In genomic region chr17:48153711-48154642, GRCh38 we compare ENCODE assay signal across 8 cellular contexts. TPM values are rescaled to one million over a fixed set of nuclear protein-coding genes. Genes with fewer than 3 reads are reported as not detected.
A peak's percentile ranks its signal among the peaks of the same experiment; 100 is the strongest.
DNase-seq lines count a peak whose midpoint lies in the region; ATAC-seq and TF ChIP-seq lines count a peak whose summit lies in the region.

No MANE protein-coding gene starts in this region.

- no peaks in the 10 kb centered on the region for H3K27me3 ChIP-seq in CD4-positive, alpha-beta memory T cell (ENCODE audit: insufficient read depth, low read length)

- no peaks in the 10 kb centered on the region for H3K9me3 ChIP-seq in CD4-positive, alpha-beta memory T cell (ENCODE audit: control insufficient read depth in 1 of 2, low read length in 2 of 2)

- no peak for ATAC-seq in HG03457 (IDR thresholded peaks at IDR 0.05; ENCODE audit: unreplicated experiment)

- POLR2A ChIA-PET in CD4-positive, alpha-beta memory T cell (lab: Charles Lee; ENCODE audit: partially characterized antibody) = no interaction called here

- H3K4me3 ChIP-seq in LNCaP clone FGC (ENCODE audit: low read depth, low read length) (no peak overlapping the region), fibroblast of villous mesenchyme (ENCODE audit: low read depth, low read length) (no peak overlapping the region)
- no peak overlapping the region for H3K4me3 ChIP-seq in CD4-positive, alpha-beta memory T cell (ENCODE audit: low read length in 2 of 2)

- peaks cover 31% of the 10 kb centered on the region for H3K36me3 ChIP-seq in CD4-positive, alpha-beta memory T cell (ENCODE audit: insufficient read depth, low read length)

- H3K4me3 Mint-ChIP-seq in CD4-positive, alpha-beta memory T cell = no peak overlapping the region

- H3K36me3 Mint-ChIP-seq in CD4-positive, alpha-beta memory T cell = peaks cover 31 to 51% of the 10 kb centered on the region in 2 donors

- peak; percentile 79 for TF ChIP-seq CTCF in LNCaP clone FGC (IDR thresholded peaks at IDR 0.05; ENCODE audit: control insufficient read depth, extremely low read depth, insufficient read depth)
- TF ChIP-seq CTCF in fibroblast of villous mesenchyme (IDR thresholded peaks at IDR 0.05; ENCODE audit: insufficient read depth, low read depth, low read length) = peak; percentile 57

- no peak overlapping the region for H3K27ac ChIP-seq in CD4-positive, alpha-beta memory T cell (ENCODE audit: low read depth, low read length)

- DNase-seq in EH (ENCODE audit: low read depth) (peak; percentile 69), LNCaP clone FGC (ENCODE audit: low read depth) (no peak), SHP77 (lab: John Stamatoyannopoulos, UW) (peak; percentile 51 to 70), fibroblast of villous mesenchyme (ENCODE audit: low read depth) (peak; percentile 44), cortex of kidney (lab: John Stamatoyannopoulos, UW) (no peak)
- DNase-seq in central memory CD4-positive, alpha-beta T cell = no peak
- no peak for DNase-seq in CD4-positive, alpha-beta memory T cell

- peaks cover 0 to 3% (median 0%) of the 10 kb centered on the region in 4 donors for H3K4me1 Mint-ChIP-seq in CD4-positive, alpha-beta memory T cell

- CTCF ChIA-PET in CD4-positive, alpha-beta memory T cell (lab: Charles Lee; ENCODE audit: partially characterized antibody) = interaction anchor here (0.7 kb wide), 1 partner anchor 465 kb away, joined by 3 read pairs; no protein-coding TSS in a partner anchor

- H3K27ac Mint-ChIP-seq in CD4-positive, alpha-beta memory T cell = peak overlapping the region in 2 of 7 donors; percentile 29 to 37

- no peaks in the 10 kb centered on the region for H3K4me1 ChIP-seq in CD4-positive, alpha-beta memory T cell (ENCODE audit: insufficient read depth, low read length)

- no peaks in the 10 kb centered on the region for H3K9me3 Mint-ChIP-seq in CD4-positive, alpha-beta memory T cell

- H3K27me3 Mint-ChIP-seq in CD4-positive, alpha-beta memory T cell = no peaks in the 10 kb centered on the region

- intact Hi-C loops in CD4-positive, alpha-beta memory T cell (cut with micrococcal nuclease) = no loop called here

RNA-seq across cellular contexts. Expression of gene SNX11, which starts 46.4 kb away (rescaled TPM):
- total RNA-seq in fibroblast of villous mesenchyme = 12.9 and 19.0 TPM in 2 replicates
- 10 to 100 TPM; 20.8 to 22.0 TPM for total RNA-seq in CD4-positive, alpha-beta memory T cell
- 10 to 100 TPM; 17.9 to 18.1 TPM for polyA plus RNA-seq in CD4-positive, alpha-beta memory T cell

RNA-seq across cellular contexts. Expression of gene CBX1, which starts 52.7 kb away (rescaled TPM):
- total RNA-seq in fibroblast of villous mesenchyme = 42.5 and 60.9 TPM in 2 replicates
- 10 to 100 TPM; 33.9 to 37.1 TPM for total RNA-seq in CD4-positive, alpha-beta memory T cell
- 10 to 100 TPM; 10.1 to 19.8 TPM for polyA plus RNA-seq in CD4-positive, alpha-beta memory T cell

Comparison
In these comparisons a context has a peak if more than half of its experiments do, and no peak if none do; other contexts are left out.
1. DNase-seq: peak in EH (single experiment), SHP77 (2 of 2) and fibroblast of villous mesenchyme (single experiment); none in LNCaP clone FGC (single experiment), cortex of kidney (single experiment), central memory CD4-positive, alpha-beta T cell (single experiment) and CD4-positive, alpha-beta memory T cell (0 of 5).